8 cellular contexts compared by ENCODE assay signal in genomic region chr5:177005619-177006264, GRCh38. TPM values are rescaled to one million over a fixed set of nuclear protein-coding genes. Genes with fewer than 3 reads are reported as not detected.
DNase-seq lines count a peak whose midpoint lies in the region; ATAC-seq, FAIRE-seq and TF ChIP-seq lines count a peak whose summit lies in the region.

No MANE protein-coding gene starts in this region.

- in situ Hi-C loops in G401 (cut with HindIII; ENCODE audit: low sequenced_read_pairs), result no loop called here
- in situ Hi-C loops in astrocyte of the spinal cord (cut with HindIII; ENCODE audit: low sequenced_read_pairs), result no loop called here
- in situ Hi-C loops in gastrocnemius medialis (cut with MboI; ENCODE audit: low sequenced_read_pairs in 4 of 4), result loop anchor here in 2 of 4 donors (10.0 to 25.0 kb wide), 2 partner anchors 468 to 471 kb away; partner anchors contain the start of genes RNF44 (in 2 of the 2) and CDHR2 (in 1 of the 2)

- H3K9me3 ChIP-seq in iPS-18a (ENCODE audit: control insufficient read depth, low read depth, low read length) (no peaks in the 10 kb centered on the region), gastrocnemius medialis (no peaks in the 10 kb centered on the region)

- intact Hi-C loops in gastrocnemius medialis (cut with DNase I; ENCODE audit: low total_unique reads), result loop anchor here (1.0 to 10.0 kb wide), 3 partner anchors 17 to 467 kb away; partner anchors contain the start of genes NSD1 and ZNF346

- H3K36me3 ChIP-seq in iPS-18a (ENCODE audit: control insufficient read depth, low read depth, low read length) (no peaks in the 10 kb centered on the region), gastrocnemius medialis (no peaks in the 10 kb centered on the region)

- H3K9ac ChIP-seq in iPS-18a (ENCODE audit: low read length), result peak overlapping the region; percentile 90

- FAIRE-seq in H54 (lab: Jason Lieb, UNC), result no peak
- no peak for FAIRE-seq in HTR-8/SVneo (lab: Jason Lieb, UNC)

- peak; percentile 65 for DNase-seq in G401 (ENCODE audit: low spot score)
- peak; percentile 47 for DNase-seq in H54 (ENCODE audit: insufficient read length, low spot score)
- peak; percentile 73 for DNase-seq in M059J (ENCODE audit: low read depth)
- peak; percentile 51 for DNase-seq in T1000 (lab: John Stamatoyannopoulos, UW)
- peak; percentile 74 for DNase-seq in astrocyte of the spinal cord (ENCODE audit: low read depth, low spot score)
- DNase-seq in gastrocnemius medialis, result peak; percentile 50 to 72
- DNase-seq in HTR-8/SVneo (ENCODE audit: insufficient read length, low spot score), result no peak

- peak; percentile 74 to 81 for ATAC-seq in gastrocnemius medialis

- no peaks in the 10 kb centered on the region for H3K27me3 ChIP-seq in iPS-18a (ENCODE audit: control insufficient read depth, insufficient read depth, low read length)
- H3K27me3 ChIP-seq in gastrocnemius medialis, result no peaks in the 10 kb centered on the region

- peak overlapping the region; percentile 86 for H3K4me3 ChIP-seq in astrocyte of the spinal cord (ENCODE audit: low read depth, low read length)
- H3K4me3 ChIP-seq in iPS-18a (ENCODE audit: low read length), result peak overlapping the region; percentile 58
- H3K4me3 ChIP-seq in gastrocnemius medialis, result peak overlapping the region; percentile 68 to 84 (median 80)

- TF ChIP-seq POLR2A in H54 (IDR thresholded peaks at IDR 0.05; ENCODE audit: low read depth, low read length), result no peak
- no peak for TF ChIP-seq POLR2A in gastrocnemius medialis (IDR thresholded peaks at IDR 0.05)

- peak overlapping the region; percentile 71 for H3K27ac ChIP-seq in iPS-18a (ENCODE audit: low read length)
- H3K27ac ChIP-seq in gastrocnemius medialis, result peak overlapping the region; percentile 89 to 95 (median 92)

- peaks cover 9% of the 10 kb centered on the region for H3K4me1 ChIP-seq in iPS-18a (ENCODE audit: control insufficient read depth, low read depth, low read length)
- H3K4me1 ChIP-seq in gastrocnemius medialis, result peaks cover 21 to 30% of the 10 kb centered on the region in 2 donors

- TF ChIP-seq CTCF in astrocyte of the spinal cord (IDR thresholded peaks at IDR 0.05; ENCODE audit: low read depth, low read length) (peak; percentile 68), gastrocnemius medialis (IDR thresholded peaks at IDR 0.05 in 4 of 5, conservative IDR thresholded peaks at IDR 0.05 in 1 of 5) (peak in 4 of 5 experiments; percentile 35 to 80 (median 64))

RNA-seq across cellular contexts. Expression of gene UIMC1, which starts 0.8 kb away (rescaled TPM):
- 37.2 and 48.4 TPM in 2 replicates for total RNA-seq in G401 (2014; rRNA removed; shearing (Covaris generic))
- total RNA-seq in M059J (2014; rRNA removed; shearing (Covaris generic)), result 20.8 and 27.8 TPM in 2 replicates
- 10 to 100 TPM; 10.4 to 24.3 (median 20.2) TPM for total RNA-seq in gastrocnemius medialis

RNA-seq across cellular contexts. Expression of gene ZNF346, which starts 16.8 kb away (rescaled TPM):
- 25.4 and 27.5 TPM in 2 replicates for total RNA-seq in G401 (2014; rRNA removed; shearing (Covaris generic))
- 21.3 and 22.8 TPM in 2 replicates for total RNA-seq in M059J (2014; rRNA removed; shearing (Covaris generic))
- 1 to 10 TPM; 5.2 to 8.0 (median 6.8) TPM for total RNA-seq in gastrocnemius medialis
